Comparison of ENCODE assay signal across 23 cellular contexts in the genomic region with DNA sequence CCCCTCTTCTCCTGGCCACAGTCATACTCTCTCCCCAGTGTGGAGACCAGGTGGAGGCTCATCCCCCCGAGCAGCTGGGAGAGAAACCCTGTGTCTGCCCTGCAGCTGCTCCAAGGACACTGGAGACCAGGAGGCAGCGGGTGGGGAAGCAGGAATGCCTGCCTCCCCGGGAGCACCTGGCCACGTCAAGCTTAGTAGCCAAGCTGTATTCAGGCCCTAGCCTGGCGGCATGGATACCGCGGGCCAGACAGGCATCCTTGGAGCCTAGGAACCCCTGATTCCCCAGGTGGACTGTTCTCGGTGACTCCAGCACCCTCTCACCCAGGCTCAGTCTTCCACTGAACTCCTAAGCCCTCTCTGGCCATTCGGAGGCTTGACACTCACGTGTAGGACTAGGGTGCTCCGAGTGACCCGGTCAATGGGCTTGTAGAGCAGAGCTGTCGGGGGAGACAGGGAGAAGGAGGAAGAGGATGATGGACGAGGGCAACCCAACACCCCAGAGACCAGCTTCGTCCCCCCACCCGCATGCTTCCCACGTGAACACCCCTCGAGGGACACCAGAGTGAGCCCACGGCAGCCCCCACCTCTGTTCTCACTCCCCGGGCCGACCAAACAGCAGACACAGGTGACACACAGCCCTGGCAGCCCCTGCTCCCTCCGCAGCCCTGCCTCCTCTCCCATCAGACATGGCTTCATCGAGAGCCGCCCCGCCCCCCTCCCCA.
DNase-seq lines count a peak whose midpoint lies in the region; ATAC-seq, FAIRE-seq and TF ChIP-seq lines count a peak whose summit lies in the region.
"Had no signal": no experiment of that assay in that cellular context is flagged by ENCODE, and none has a peak within 500 bp of the region (broad histone marks: within the 10 kb centered on the region; RNA-seq: fewer than 3 reads in every experiment).

No MANE protein-coding gene starts in this region.

- peaks cover 17% of the 10 kb centered on the region for H3K79me2 ChIP-seq in MM.1S (ENCODE audit: low read length)

- WGBS in endodermal cell (ENCODE audit: insufficient coverage in 1 of 2, insufficient read length in 1 of 2), 2 experiments = 89 to 91% methylated on average over 17 to 23 of the region's 25 CpGs
- WGBS in small intestine, 3 donors = 62 to 80% (median 70%) methylated on average over 20 to 25 of the region's 25 CpGs

- no peak for TF ChIP-seq CTCF in endodermal cell (conservative IDR thresholded peaks at IDR 0.05)
- no peak for TF ChIP-seq CTCF in MM.1S (IDR thresholded peaks at IDR 0.05; ENCODE audit: low read length)

- no peak overlapping the region for H3K4me3 Mint-ChIP-seq in endodermal cell
- H3K4me3 Mint-ChIP-seq: CD4-positive, alpha-beta memory T cell; T-helper 17 cell had no signal

- H3K27me3 Mint-ChIP-seq in endodermal cell (ENCODE audit: insufficient read depth) = no peaks in the 10 kb centered on the region
- H3K27me3 Mint-ChIP-seq: CD4-positive, alpha-beta memory T cell; T-helper 17 cell had no signal

- no peaks in the 10 kb centered on the region for H3K4me1 ChIP-seq in endodermal cell (ENCODE audit: control insufficient read depth, insufficient read depth, low read length)
- H3K4me1 ChIP-seq in small intestine (ENCODE audit: control insufficient read depth in 2 of 2, insufficient read depth in 1 of 2, low read depth in 1 of 2, low read length in 1 of 2) = peaks cover 0 to 2% of the 10 kb centered on the region in 2 donors
- H3K4me1 ChIP-seq in MM.1S (ENCODE audit: low read length) = peaks cover 36% of the 10 kb centered on the region
- H3K4me1 ChIP-seq: left lung, upper lobe of right lung had no signal

- peaks cover 6% of the 10 kb centered on the region for H3K36me3 ChIP-seq in endodermal cell (ENCODE audit: control insufficient read depth, insufficient read depth, low read length)
- H3K36me3 ChIP-seq in small intestine (ENCODE audit: control insufficient read depth in 2 of 2, insufficient read depth in 2 of 2, low read length in 2 of 2) = peaks cover 10 to 12% of the 10 kb centered on the region in 2 donors
- H3K36me3 ChIP-seq in MM.1S (replicated peaks; ENCODE audit: insufficient read depth, low read length) = no peaks in the 10 kb centered on the region

- H3K4me3 ChIP-seq in endodermal cell (ENCODE audit: low read length) (no peak overlapping the region), small intestine (ENCODE audit: low read depth in 1 of 2, low read length in 2 of 2) (no peak overlapping the region), MM.1S (ENCODE audit: low read length) (no peak overlapping the region)
- H3K4me3 ChIP-seq: adrenal gland, coronary artery, left lung, upper lobe of right lung had no signal

- no peak overlapping the region for H3K9ac ChIP-seq in endodermal cell (ENCODE audit: extremely low read depth, low read length, poor library complexity, severe bottlenecking)
- H3K9ac ChIP-seq in MM.1S (ENCODE audit: low read length) = no peak overlapping the region

- H3K27ac ChIP-seq in endodermal cell (ENCODE audit: low read depth, low read length) = no peak overlapping the region
- H3K27ac ChIP-seq in small intestine (ENCODE audit: low read depth in 1 of 2, low read length in 1 of 2) = peak overlapping the region in 1 of 2 donors; percentile 57
- no peak overlapping the region for H3K27ac ChIP-seq in MM.1S (ENCODE audit: low read length)
- H3K27ac ChIP-seq: adrenal gland, coronary artery, left lung, upper lobe of right lung had no signal

- H3K9me3 ChIP-seq in endodermal cell (ENCODE audit: control insufficient read depth, low read length) = no peaks in the 10 kb centered on the region
- no peaks in the 10 kb centered on the region for H3K9me3 ChIP-seq in small intestine (ENCODE audit: control insufficient read depth, low read depth)
- H3K9me3 ChIP-seq in MM.1S (replicated peaks; ENCODE audit: insufficient read depth, low read length) = no peaks in the 10 kb centered on the region
- H3K9me3 ChIP-seq: adrenal gland, left lung, upper lobe of right lung had no signal

- H3K36me3 Mint-ChIP-seq in endodermal cell (ENCODE audit: low read depth) = peaks cover 11% of the 10 kb centered on the region

- no peak overlapping the region for H3K27ac Mint-ChIP-seq in endodermal cell
- H3K27ac Mint-ChIP-seq: T-helper 17 cell had no signal

- H3K4me2 ChIP-seq in MM.1S (ENCODE audit: low read depth, low read length) = no peak overlapping the region

- no peak overlapping the region for H2AFZ ChIP-seq in MM.1S (ENCODE audit: low read length)

- no peaks in the 10 kb centered on the region for H3K9me2 ChIP-seq in MM.1S (replicated peaks; ENCODE audit: insufficient read depth, low read length)

- no peaks in the 10 kb centered on the region for H3K27me3 ChIP-seq in endodermal cell (ENCODE audit: control insufficient read depth, insufficient read depth, low read length, poor library complexity, severe bottlenecking)
- H3K27me3 ChIP-seq in small intestine (ENCODE audit: control insufficient read depth in 2 of 2, insufficient read depth in 2 of 2, low read length in 2 of 2) = no peaks in the 10 kb centered on the region
- H3K27me3 ChIP-seq in MM.1S (replicated peaks; ENCODE audit: insufficient read depth, low read length) = no peaks in the 10 kb centered on the region
- H3K27me3 ChIP-seq: adrenal gland, left lung, upper lobe of right lung had no signal

- FAIRE-seq in small intestine (lab: Jason Lieb, UNC) = no peak
- FAIRE-seq: endometrium had no signal

- H3K9me3 Mint-ChIP-seq in endodermal cell = no peaks in the 10 kb centered on the region
- H3K9me3 Mint-ChIP-seq: CD4-positive, alpha-beta memory T cell had no signal

- peaks cover 31% of the 10 kb centered on the region for H3F3A ChIP-seq in MM.1S (ENCODE audit: insufficient read depth, low read length)

- intact Hi-C loops in left cardiac atrium (cut with DNase I) = no loop called here
- intact Hi-C loops in Right ventricle myocardium inferior (cut with DNase I) = no loop called here

- ATAC-seq in left cardiac atrium = no peak
- ATAC-seq in Right ventricle myocardium inferior = no peak
- no peak for ATAC-seq in HG03175 (IDR thresholded peaks at IDR 0.05; ENCODE audit: unreplicated experiment)
- ATAC-seq: left lung, PC-3, T-helper 17 cell, upper lobe of right lung had no signal

- no peaks in the 10 kb centered on the region for H4K20me1 ChIP-seq in MM.1S (ENCODE audit: insufficient read depth, low read length)

- H3K4me1 Mint-ChIP-seq in endodermal cell = no peaks in the 10 kb centered on the region

- DNase-seq in left cardiac atrium (peak; percentile 14), Right ventricle myocardium inferior (ENCODE audit: missing footprints) (no peak), NCI-H2171 (lab: John Stamatoyannopoulos, UW) (peak; percentile 36), endodermal cell (peak; percentile 53), small intestine (peak; percentile 23), MM.1S (no peak)
- no peak for DNase-seq in stimulated activated CD8-positive, alpha-beta memory T cell treated with anti-CD3 and anti-CD28 coated beads, Interleukin-4, amount 100 ng/mL, for 48 hours
- DNase-seq: activated CD4-positive, alpha-beta T cell treated with anti-CD3 and anti-CD28 coated beads, Interleukin-2, amount 50 U/mL, for 1 hour; activated CD8-positive, alpha-beta memory T cell treated with anti-CD3 and anti-CD28 coated beads, Interleukin-2, amount 50 U/mL, for 48 hours; activated effector memory CD4-positive, alpha-beta T cell treated with Interleukin-2 at 50 U/mL for 16 hours; adrenal gland; CD4-positive, alpha-beta memory T cell; DND-41; glutamatergic neuron; NCI-H187 treated with DMSO at 0.1 percent for 48 hours; NCI-H526 treated with DMSO at 0.1 percent for 48 hours; PC-3; T-helper 17 cell; upper lobe of right lung had no signal

Comparison
In these comparisons a context has a peak if more than half of its experiments do, and no peak if none do; other contexts are left out.
1. DNase-seq: peak in left cardiac atrium (single experiment), NCI-H2171 (single experiment), endodermal cell (single experiment) and small intestine (single experiment); none in Right ventricle myocardium inferior (single experiment), MM.1S (single experiment) and stimulated activated CD8-positive, alpha-beta memory T cell treated with anti-CD3 and anti-CD28 coated beads, Interleukin-4, amount 100 ng/mL, for 48 hours (single experiment).